ENCODE assay signal across 1 cellular context in the genomic region with DNA sequence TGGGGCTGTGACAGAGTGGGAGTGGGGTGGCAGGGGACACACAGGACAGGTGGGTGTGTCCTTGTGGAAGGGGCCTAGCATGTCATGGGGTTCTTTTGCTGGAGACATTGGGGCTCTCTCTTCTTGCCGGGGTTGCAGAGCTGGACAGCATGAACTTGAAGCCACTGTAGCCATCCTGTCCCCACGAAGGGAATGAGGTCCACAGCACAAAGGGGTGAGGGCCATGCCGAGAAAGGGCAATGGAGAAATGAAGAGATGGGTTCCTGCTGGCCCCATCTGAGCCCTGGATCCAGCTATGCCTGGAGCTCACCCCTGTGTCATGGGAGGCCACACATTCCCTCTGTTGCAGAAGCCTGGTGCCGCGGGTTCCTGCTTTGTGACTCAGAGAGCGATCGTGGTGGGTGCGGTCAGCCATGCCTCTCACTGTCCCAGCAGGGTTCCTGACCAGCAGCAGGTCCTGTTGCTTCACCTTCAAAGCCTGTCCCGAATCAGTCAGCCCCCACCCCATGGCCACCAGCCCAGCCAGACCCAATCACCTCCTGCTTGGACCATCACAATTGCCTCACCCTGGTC.
TF ChIP-seq lines count a peak whose summit lies in the region.

No MANE protein-coding gene starts in this region.

TF ChIP-seq in HepG2, 621 proteins besides CTCF, POLR2A, EP300 and RAD21 (continues in another document):
- TF ChIP-seq ATF2 (CRISPR knock-in tag; IDR thresholded peaks at IDR 0.05), result no peak
- TF ChIP-seq MAFF (IDR thresholded peaks at IDR 0.05; ENCODE audit: low read depth, low read length), result no peak
- TF ChIP-seq ETV5 (CRISPR knock-in tag; IDR thresholded peaks at IDR 0.05; ENCODE audit: borderline replicate concordance), result no peak
- TF ChIP-seq EZH2 (conservative IDR thresholded peaks at IDR 0.05; ENCODE audit: low read depth, low read length), result no peak
- TF ChIP-seq, protein P1, sequence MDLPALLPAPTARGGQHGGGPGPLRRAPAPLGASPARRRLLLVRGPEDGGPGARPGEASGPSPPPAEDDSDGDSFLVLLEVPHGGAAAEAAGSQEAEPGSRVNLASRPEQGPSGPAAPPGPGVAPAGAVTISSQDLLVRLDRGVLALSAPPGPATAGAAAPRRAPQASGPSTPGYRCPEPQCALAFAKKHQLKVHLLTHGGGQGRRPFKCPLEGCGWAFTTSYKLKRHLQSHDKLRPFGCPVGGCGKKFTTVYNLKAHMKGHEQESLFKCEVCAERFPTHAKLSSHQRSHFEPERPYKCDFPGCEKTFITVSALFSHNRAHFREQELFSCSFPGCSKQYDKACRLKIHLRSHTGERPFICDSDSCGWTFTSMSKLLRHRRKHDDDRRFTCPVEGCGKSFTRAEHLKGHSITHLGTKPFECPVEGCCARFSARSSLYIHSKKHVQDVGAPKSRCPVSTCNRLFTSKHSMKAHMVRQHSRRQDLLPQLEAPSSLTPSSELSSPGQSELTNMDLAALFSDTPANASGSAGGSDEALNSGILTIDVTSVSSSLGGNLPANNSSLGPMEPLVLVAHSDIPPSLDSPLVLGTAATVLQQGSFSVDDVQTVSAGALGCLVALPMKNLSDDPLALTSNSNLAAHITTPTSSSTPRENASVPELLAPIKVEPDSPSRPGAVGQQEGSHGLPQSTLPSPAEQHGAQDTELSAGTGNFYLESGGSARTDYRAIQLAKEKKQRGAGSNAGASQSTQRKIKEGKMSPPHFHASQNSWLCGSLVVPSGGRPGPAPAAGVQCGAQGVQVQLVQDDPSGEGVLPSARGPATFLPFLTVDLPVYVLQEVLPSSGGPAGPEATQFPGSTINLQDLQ (CRISPR knock-in tag; IDR thresholded peaks at IDR 0.05), result no peak
- TF ChIP-seq ZNF552 (CRISPR knock-in tag; IDR thresholded peaks at IDR 0.05; ENCODE audit: borderline replicate concordance), result no peak
- no peak for TF ChIP-seq HMGXB3 (CRISPR knock-in tag; IDR thresholded peaks at IDR 0.05; ENCODE audit: borderline replicate concordance)
- TF ChIP-seq CEBPB (IDR thresholded peaks at IDR 0.05; ENCODE audit: borderline replicate concordance, low read depth, low read length), result peak; percentile 50
- TF ChIP-seq SMC3 (IDR thresholded peaks at IDR 0.05; ENCODE audit: low read length), result no peak
- 0 out of 2 replicates have a peak, but pooled peaks have one; percentile 15 for TF ChIP-seq ZNF776 (CRISPR knock-in tag; IDR thresholded peaks at IDR 0.05)
- TF ChIP-seq MBNL3 (CRISPR knock-in tag; conservative IDR thresholded peaks at IDR 0.05), result no peak
- TF ChIP-seq ZNF713 (CRISPR knock-in tag; IDR thresholded peaks at IDR 0.05), result no peak
- no peak for TF ChIP-seq TAF1 (CRISPR knock-in tag; IDR thresholded peaks at IDR 0.05)
- TF ChIP-seq ZBTB3 (CRISPR knock-in tag; IDR thresholded peaks at IDR 0.05; ENCODE audit: borderline replicate concordance, low read depth), result no peak
- TF ChIP-seq ELF1 (CRISPR knock-in tag; IDR thresholded peaks at IDR 0.05), result no peak
- TF ChIP-seq NBN (conservative IDR thresholded peaks at IDR 0.05), result no peak
- TF ChIP-seq ATM (IDR thresholded peaks at IDR 0.05; ENCODE audit: borderline replicate concordance), result no peak
- TF ChIP-seq ZNF230 (CRISPR knock-in tag; IDR thresholded peaks at IDR 0.05), result no peak
- TF ChIP-seq HOXD1 (CRISPR knock-in tag; IDR thresholded peaks at IDR 0.05), result no peak
- no peak for TF ChIP-seq ZNF280D (CRISPR knock-in tag; IDR thresholded peaks at IDR 0.05)
- no peak for TF ChIP-seq ZNF530 (CRISPR knock-in tag; IDR thresholded peaks at IDR 0.05; ENCODE audit: low read depth)
- peak; percentile 98 for TF ChIP-seq ZNF329 (CRISPR knock-in tag; IDR thresholded peaks at IDR 0.05; ENCODE audit: low read depth)
- TF ChIP-seq ZNF362 (CRISPR knock-in tag; IDR thresholded peaks at IDR 0.05; ENCODE audit: borderline replicate concordance), result no peak
- TF ChIP-seq FOSL2 (CRISPR knock-in tag; IDR thresholded peaks at IDR 0.05), result peak; percentile 80
- TF ChIP-seq EED (CRISPR knock-in tag; IDR thresholded peaks at IDR 0.05), result no peak
- no peak for TF ChIP-seq SALL1 (CRISPR knock-in tag; IDR thresholded peaks at IDR 0.05)
- no peak for TF ChIP-seq ZNF253 (CRISPR knock-in tag; IDR thresholded peaks at IDR 0.05; ENCODE audit: borderline replicate concordance)
- no peak for TF ChIP-seq ZNF333 (CRISPR knock-in tag; IDR thresholded peaks at IDR 0.05; ENCODE audit: borderline replicate concordance)
- TF ChIP-seq ZBTB49 (CRISPR knock-in tag; IDR thresholded peaks at IDR 0.05; ENCODE audit: borderline replicate concordance), result no peak
- TF ChIP-seq ZNF768 (CRISPR knock-in tag; IDR thresholded peaks at IDR 0.05), result no peak
- TF ChIP-seq PHF5A (CRISPR knock-in tag; IDR thresholded peaks at IDR 0.05; ENCODE audit: low read depth, unreplicated experiment), result no peak
- TF ChIP-seq NFE2 (CRISPR knock-in tag; IDR thresholded peaks at IDR 0.05), result no peak
- no peak for TF ChIP-seq ZNF34 (CRISPR knock-in tag; IDR thresholded peaks at IDR 0.05; ENCODE audit: borderline replicate concordance)
- TF ChIP-seq, protein P2, sequence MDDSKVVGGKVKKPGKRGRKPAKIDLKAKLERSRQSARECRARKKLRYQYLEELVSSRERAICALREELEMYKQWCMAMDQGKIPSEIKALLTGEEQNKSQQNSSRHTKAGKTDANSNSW (CRISPR knock-in tag; IDR thresholded peaks at IDR 0.05; ENCODE audit: borderline replicate concordance), result no peak
- TF ChIP-seq ZNF878 (CRISPR knock-in tag; IDR thresholded peaks at IDR 0.05), result 0 out of 2 replicates have a peak, but pooled peaks have one; percentile 30
- no peak for TF ChIP-seq HNF4G (IDR thresholded peaks at IDR 0.05; ENCODE audit: borderline replicate concordance, low read depth, low read length)
- no peak for TF ChIP-seq HNF4G (CRISPR knock-in tag; IDR thresholded peaks at IDR 0.05; ENCODE audit: borderline replicate concordance, low read depth)
- no peak for TF ChIP-seq HOXA7 (CRISPR knock-in tag; IDR thresholded peaks at IDR 0.05)
- no peak for TF ChIP-seq ZNF850 (CRISPR knock-in tag; conservative IDR thresholded peaks at IDR 0.05)
- TF ChIP-seq ZMYM2 (CRISPR knock-in tag; IDR thresholded peaks at IDR 0.05), result no peak
- no peak for TF ChIP-seq ZNF614 (CRISPR knock-in tag; IDR thresholded peaks at IDR 0.05; ENCODE audit: borderline replicate concordance)
- no peak for TF ChIP-seq NFATC3 (CRISPR knock-in tag; IDR thresholded peaks at IDR 0.05)
- TF ChIP-seq ZMYM3 (CRISPR knock-in tag; IDR thresholded peaks at IDR 0.05), result no peak
